1 cellular context compared by ENCODE assay signal in genomic region chr19:3441986-3442329, GRCh38.
TF ChIP-seq lines count a peak whose summit lies in the region.

No MANE protein-coding gene starts in this region.

TF ChIP-seq in HepG2, 621 proteins besides CTCF, POLR2A, EP300 and RAD21:
- TF ChIP-seq RBM22 (optimal IDR thresholded peaks at IDR 0.05; ENCODE audit: low read length) (peak; percentile 42), FUBP1 (CRISPR knock-in tag; IDR thresholded peaks at IDR 0.05; ENCODE audit: borderline replicate concordance) (no peak), ZBTB33 (CRISPR knock-in tag; IDR thresholded peaks at IDR 0.05) (peak; percentile 26; the same call in 1 of the 2 replicates), ZNF124 (CRISPR knock-in tag; IDR thresholded peaks at IDR 0.05) (no peak), ZNF557 (CRISPR knock-in tag; IDR thresholded peaks at IDR 0.05) (no peak), ZNF816 (CRISPR knock-in tag; IDR thresholded peaks at IDR 0.05; ENCODE audit: borderline replicate concordance) (no peak), MED13 (CRISPR knock-in tag; IDR thresholded peaks at IDR 0.05) (no peak), SNAPC5 (CRISPR knock-in tag; IDR thresholded peaks at IDR 0.05; ENCODE audit: borderline replicate concordance) (no peak), ZNF773 (CRISPR knock-in tag; IDR thresholded peaks at IDR 0.05; ENCODE audit: borderline replicate concordance) (no peak), BCL6 (CRISPR knock-in tag; IDR thresholded peaks at IDR 0.05) (no peak)
